In genomic region chr17:58056476-58056875, GRCh38 we compare ENCODE assay signal across 17 cellular contexts. TPM values are rescaled to one million over a fixed set of nuclear protein-coding genes. Genes with fewer than 3 reads are reported as not detected.
A peak's percentile ranks its signal among the peaks of the same experiment; 100 is the strongest.
DNase-seq lines count a peak whose midpoint lies in the region; ATAC-seq, FAIRE-seq and TF ChIP-seq lines count a peak whose summit lies in the region.
"Had no signal": no experiment of that assay in that cellular context is flagged by ENCODE, and none has a peak within 500 bp of the region (broad histone marks: within the 10 kb centered on the region; RNA-seq: fewer than 3 reads in every experiment).

No MANE protein-coding gene starts in this region.

- intact Hi-C loops in PC-9 (cut with micrococcal nuclease; ENCODE audit: unreplicated experiment): no loop called here
- intact Hi-C loops in thyroid gland (cut with DNase I): no loop called here

- CTCF ChIA-PET in PC-9 (lab: Charles Lee): no interaction called here
- CTCF ChIA-PET in H1 (lab: Charles Lee; ENCODE audit: partially characterized antibody): interaction anchor here (0.9 kb wide), 1 partner anchor 196 kb away, joined by 4 read pairs; no protein-coding TSS in a partner anchor

- no peak overlapping the region for H3K4ac ChIP-seq in H1 (replicated peaks; ENCODE audit: insufficient read length, low read depth, low read length)

- no peak overlapping the region for H2BK15ac ChIP-seq in H1 (ENCODE audit: low read length)

- FAIRE-seq in H1 (lab: Jason Lieb, UNC): no peak
- FAIRE-seq: GM12891 had no signal

- H2AFZ ChIP-seq in PC-9: 0 out of 2 replicates have a peak overlapping the region, but pooled peaks have one; percentile 44
- H2AFZ ChIP-seq in H1 (ENCODE audit: low read length): 0 out of 2 replicates have a peak overlapping the region, but pooled peaks have one; percentile 1
- H2AFZ ChIP-seq: GM23248 had no signal

- H2BK5ac ChIP-seq in H1 (ENCODE audit: low read depth, low read length): no peak overlapping the region

- H3K9me3 ChIP-seq in PC-9 (ENCODE audit: insufficient read depth, low read depth): no peaks in the 10 kb centered on the region
- no peaks in the 10 kb centered on the region for H3K9me3 ChIP-seq in H1 (ENCODE audit: insufficient read depth in 2 of 2, low read depth in 1 of 2, low read length in 1 of 2)
- H3K9me3 ChIP-seq in thyroid gland: no peaks in the 10 kb centered on the region

- no peak overlapping the region for H3K9ac ChIP-seq in H1 (replicated peaks in 1 of 4; ENCODE audit: extremely low read depth in 1 of 4, low read depth in 3 of 4, low read length in 3 of 4)
- H3K9ac ChIP-seq: GM23248 had no signal

- H3K27ac ChIP-seq in PC-9 (peak overlapping the region; percentile 20; the same call in 1 of the 2 replicates), H1 (ENCODE audit: low read depth, low read length) (no peak overlapping the region), thyroid gland (peak overlapping the region in 2 of 3 donors; percentile 24 to 44)
- H3K27ac ChIP-seq: GM23248 had no signal

- no peak overlapping the region for H3K56ac ChIP-seq in H1 (replicated peaks; ENCODE audit: insufficient read length, low read depth, low read length)

- H3K36me3 ChIP-seq in PC-9 (ENCODE audit: low read depth): no peaks in the 10 kb centered on the region
- H3K36me3 ChIP-seq in H1 (ENCODE audit: control insufficient read depth in 2 of 4, insufficient read depth in 4 of 4, low read length in 3 of 4): no peaks in the 10 kb centered on the region
- H3K36me3 ChIP-seq in thyroid gland: no peaks in the 10 kb centered on the region

- no TSS peak for BruUV-seq in PC-9 (replicated peaks; lab: Mats Ljungman, UMichigan)

- H3K4me1 ChIP-seq in PC-9 (replicated peaks; ENCODE audit: insufficient read depth) (peaks cover 18% of the 10 kb centered on the region), H1 (replicated peaks in 1 of 4; ENCODE audit: control insufficient read depth in 3 of 4, insufficient read depth in 4 of 4, low read length in 3 of 4) (peaks cover 0 to 2% (median 0%) of the 10 kb centered on the region in 4 experiments; a peak in 1 of 7 replicates), thyroid gland (peaks cover 23 to 30% of the 10 kb centered on the region in 2 donors)

- H4K91ac ChIP-seq in H1 (replicated peaks; ENCODE audit: insufficient read length, low read length): no peak overlapping the region

- H3K23ac ChIP-seq in H1 (ENCODE audit: insufficient read length): no peak overlapping the region

- H3K18ac ChIP-seq in H1 (ENCODE audit: extremely low read depth, low read length): no peak overlapping the region

- H3K27me3 ChIP-seq in PC-9 (ENCODE audit: insufficient read depth, low read depth) (no peaks in the 10 kb centered on the region), H1 (replicated peaks in 1 of 4; ENCODE audit: control insufficient read depth in 3 of 4, extremely low read depth in 1 of 4, insufficient read depth in 3 of 4, low read length in 3 of 4) (no peaks in the 10 kb centered on the region), thyroid gland (no peaks in the 10 kb centered on the region)

- H4K8ac ChIP-seq in H1 (ENCODE audit: extremely low read depth, insufficient read depth, low read length): no peak overlapping the region

- no peak overlapping the region for H3K14ac ChIP-seq in H1 (ENCODE audit: insufficient read length)

- no peak for TF ChIP-seq EP300 in H1 (IDR thresholded peaks at IDR 0.05; ENCODE audit: borderline replicate concordance in 1 of 2, low read depth in 2 of 2, low read length in 2 of 2)

- H3K79me1 ChIP-seq in H1 (ENCODE audit: low read depth, low read length): no peaks in the 10 kb centered on the region

- TF ChIP-seq POLR2A in H1 (IDR thresholded peaks at IDR 0.05; ENCODE audit: control extremely low read depth in 1 of 2, low read depth in 2 of 2, low read length in 2 of 2): no peak
- no peak for TF ChIP-seq POLR2A in thyroid gland (IDR thresholded peaks at IDR 0.05)

- no peak overlapping the region for H2BK12ac ChIP-seq in H1 (ENCODE audit: low read depth, low read length)

- no peak overlapping the region for H4K5ac ChIP-seq in H1 (ENCODE audit: insufficient read length, low read depth, low read length)

- H3K9me2 ChIP-seq in PC-9 (ENCODE audit: insufficient read depth): no peaks in the 10 kb centered on the region

- H4K20me1 ChIP-seq in PC-9 (ENCODE audit: insufficient read depth) (no peaks in the 10 kb centered on the region), H1 (replicated peaks in 1 of 2; ENCODE audit: control insufficient read depth in 1 of 2, insufficient read depth in 2 of 2, low read length in 2 of 2) (no peaks in the 10 kb centered on the region)

- POLR2A ChIA-PET in PC-9 (lab: Charles Lee; ENCODE audit: unreplicated experiment): no interaction called here
- POLR2A ChIA-PET in H1 (lab: Charles Lee; ENCODE audit: partially characterized antibody): interaction anchor here (1.3 kb wide), 1 partner anchor 56 kb away, joined by 3 read pairs; no protein-coding TSS in a partner anchor

- H2BK20ac ChIP-seq in H1 (ENCODE audit: low read length): no peak overlapping the region

- H3K23me2 ChIP-seq in H1 (ENCODE audit: low read depth, low read length): no peaks in the 10 kb centered on the region

- ATAC-seq in stimulated activated naive CD8-positive, alpha-beta T cell treated with anti-CD3 and anti-CD28 coated beads, Interleukin-15, Interleukin-2, amounts not matched to agents 100 U/mL and 50 U/mL, for 24 hours: no peak
- no peak for ATAC-seq in GM21526 (IDR thresholded peaks at IDR 0.05; ENCODE audit: low FRiP score, unreplicated experiment)
- ATAC-seq: HCT116 had no signal

- H3K4me2 ChIP-seq in PC-9 (peak overlapping the region; percentile 50), H1 (ENCODE audit: insufficient read depth in 1 of 2, low read depth in 2 of 2, low read length in 2 of 2) (no peak overlapping the region)

- DNase-seq in PC-9: peak in 1 of 2 experiments; percentile 76
- no peak for DNase-seq in H1 (ENCODE audit: low read depth in 1 of 2, low spot score in 2 of 2)
- DNase-seq in thyroid gland: no peak
- DNase-seq in stimulated activated naive CD8-positive, alpha-beta T cell treated with anti-CD3 and anti-CD28 coated beads, Interleukin-15, Interleukin-2, amounts not matched to agents 100 U/mL and 50 U/mL, for 24 hours: no peak
- no peak for DNase-seq in NCI-H345 (lab: John Stamatoyannopoulos, UW)
- DNase-seq: C1 segment of cervical spinal cord; Calu3; CD4-positive, alpha-beta memory T cell; COR-L47; DMS53; DMS79 treated with DMSO at 0.1 percent for 48 hours; GF-D8; GM23248; H9 had no signal

- H3K79me2 ChIP-seq in PC-9 (ENCODE audit: low read depth): no peaks in the 10 kb centered on the region
- no peaks in the 10 kb centered on the region for H3K79me2 ChIP-seq in H1 (ENCODE audit: control insufficient read depth in 1 of 2, insufficient read depth in 2 of 2, low read length in 2 of 2)

- H3F3A ChIP-seq in PC-9 (ENCODE audit: insufficient read depth, low read depth): peaks cover 11% of the 10 kb centered on the region; the same call in 1 of the 2 replicates

- H3K4me3 ChIP-seq in PC-9: no peak overlapping the region
- H3K4me3 ChIP-seq in H1 (ENCODE audit: extremely low read depth in 1 of 4, insufficient read depth in 2 of 4, low read depth in 3 of 4, low read length in 4 of 4): no peak overlapping the region
- no peak overlapping the region for H3K4me3 ChIP-seq in thyroid gland (replicated peaks in 1 of 3)
- H3K4me3 ChIP-seq: GM23248 had no signal

- no peak overlapping the region for H2AK5ac ChIP-seq in H1 (ENCODE audit: low read depth, low read length)

- no peak for TF ChIP-seq CTCF in PC-9 (conservative IDR thresholded peaks at IDR 0.05)
- TF ChIP-seq CTCF in H1 (IDR thresholded peaks at IDR 0.05; ENCODE audit: control extremely low read depth in 1 of 3, insufficient read depth in 1 of 3, low read depth in 1 of 3, low read length in 3 of 3): no peak
- TF ChIP-seq CTCF in thyroid gland (IDR thresholded peaks at IDR 0.05): no peak

- H2BK120ac ChIP-seq in H1 (replicated peaks; ENCODE audit: low read depth, low read length): no peak overlapping the region

- no peak for TF ChIP-seq RAD21 in H1 (IDR thresholded peaks at IDR 0.05 in 1 of 2, conservative IDR thresholded peaks at IDR 0.05 in 1 of 2; ENCODE audit: low read depth in 2 of 2, low read length in 2 of 2)

TF ChIP-seq in H1, 55 proteins besides CTCF, POLR2A, EP300 and RAD21 (continues in another document):
- TF ChIP-seq TAF7 (optimal IDR thresholded peaks at IDR 0.05; ENCODE audit: borderline replicate concordance, low read depth, low read length): no peak

RNA-seq across cellular contexts. Expression of gene DYNLL2, which starts 26.7 kb away (rescaled TPM):
- total RNA-seq in PC-9 (2021) (29.3 and 36.2 TPM in 2 replicates), thyroid gland (10 to 100 TPM; 35.6 to 51.0 (median 41.2) TPM)
- 49.7 and 52.7 TPM in 2 replicates for total RNA-seq in H1 (2021; fragmentation: NEBNext Ultra II Directional; extraction: Animal tissue kit (Norgen Biotek cat#: 25700))
- polyA plus RNA-seq in H1 (2011; rRNA removed): 19.8 and 21.6 TPM in 2 replicates
- 24.8 TPM for polyA plus RNA-seq in H1 (2011; cell fraction: cytosol; rRNA removed)
- 13.0 TPM for polyA plus RNA-seq in H1 (2011; cell fraction: nucleus; rRNA removed)
- 55.1 to 71.7 TPM (median 59.8 TPM) in 4 replicates for polyA plus RNA-seq in H1 (2012, experiment 1 of 2)
- polyA plus RNA-seq in H1 (2012, experiment 2 of 2): 23.3 TPM
- polyA plus RNA-seq in H1 (2013, experiment 1 of 2): 20.9 TPM
- 21.2 TPM for polyA plus RNA-seq in H1 (2013, experiment 2 of 2)
- 32.7 and 36.5 TPM in 2 replicates for polyA minus RNA-seq in H1 (2011; rRNA and poly(A)+ RNA removed)
- 18.9 TPM for polyA minus RNA-seq in H1 (2011; cell fraction: cytosol; rRNA and poly(A)+ RNA removed)
- 17.3 TPM for polyA minus RNA-seq in H1 (2011; cell fraction: nucleus; rRNA and poly(A)+ RNA removed)

RNA-seq across cellular contexts. Expression of gene SRSF1, which starts 49.4 kb away (rescaled TPM):
- 210 and 278 TPM in 2 replicates for total RNA-seq in PC-9 (2021)
- total RNA-seq in H1 (2021; fragmentation: NEBNext Ultra II Directional; extraction: Animal tissue kit (Norgen Biotek cat#: 25700)): 429 and 433 TPM in 2 replicates
- polyA plus RNA-seq in H1 (2011; rRNA removed): 149 and 300 TPM in 2 replicates
- 280 TPM for polyA plus RNA-seq in H1 (2011; cell fraction: cytosol; rRNA removed)
- 773 TPM for polyA plus RNA-seq in H1 (2011; cell fraction: nucleus; rRNA removed)
- polyA plus RNA-seq in H1 (2012, experiment 1 of 2): 330 to 434 TPM (median 366 TPM) in 4 replicates
- polyA plus RNA-seq in H1 (2012, experiment 2 of 2): 60.0 TPM
- 237 TPM for polyA plus RNA-seq in H1 (2013, experiment 1 of 2)
- polyA plus RNA-seq in H1 (2013, experiment 2 of 2): 241 TPM
- polyA minus RNA-seq in H1 (2011; rRNA and poly(A)+ RNA removed): 349 and 397 TPM in 2 replicates
- 389 TPM for polyA minus RNA-seq in H1 (2011; cell fraction: cytosol; rRNA and poly(A)+ RNA removed)
- polyA minus RNA-seq in H1 (2011; cell fraction: nucleus; rRNA and poly(A)+ RNA removed): 594 TPM
- total RNA-seq in thyroid gland: 100 to 1,000 TPM; 181 to 266 (median 214) TPM
